Comparison of ENCODE assay signal across 23 cellular contexts in genomic region chr14:50534998-50535397, GRCh38.
"Had no signal": no experiment of that assay in that cellular context is flagged by ENCODE, and none has a peak within 500 bp of the region (broad histone marks: within the 10 kb centered on the region; RNA-seq: fewer than 3 reads in every experiment).

No MANE protein-coding gene starts in this region.

- H3K27ac ChIP-seq: colonic mucosa, esophagus muscularis mucosa, heart right ventricle, left lung, psoas muscle, sigmoid colon, thoracic aorta, upper lobe of right lung, uterus had no signal

- H3K9me3 ChIP-seq: colonic mucosa, esophagus muscularis mucosa, heart right ventricle, left lung, psoas muscle, sigmoid colon, thoracic aorta, transverse colon, upper lobe of right lung, uterus had no signal

- H3K4me1 ChIP-seq: colonic mucosa had no signal

- H3K36me3 ChIP-seq: colonic mucosa, esophagus muscularis mucosa, heart right ventricle, left lung, sigmoid colon, thoracic aorta, transverse colon, upper lobe of right lung, uterus had no signal

- DNase-seq: colonic mucosa; effector memory CD4-positive, alpha-beta T cell; foreskin melanocyte; glutamatergic neuron; heart right ventricle; hippocampal formation; left cardiac atrium; left lung; mesendoderm; midbrain; naive thymus-derived CD4-positive, alpha-beta T cell; nucleus accumbens; psoas muscle; right cardiac atrium; sigmoid colon; stimulated activated CD4-positive, alpha-beta T cell treated with anti-CD3 and anti-CD28 coated beads, Interleukin-2, amount 100 ng/mL, for 24 hours; stimulated activated CD4-positive, alpha-beta T cell treated with anti-CD3 and anti-CD28 coated beads, Interleukin-4, amount 100 ng/mL, for 4 hours; stimulated activated naive CD8-positive, alpha-beta T cell treated with anti-CD3 and anti-CD28 coated beads, Interleukin-15, Interleukin-2, amounts not matched to agents 100 U/mL and 50 U/mL, for 24 hours; transverse colon; upper lobe of right lung; uterus had no signal

- H3K4me3 ChIP-seq: colonic mucosa, esophagus muscularis mucosa, heart right ventricle, left lung, psoas muscle, sigmoid colon, thoracic aorta, transverse colon, upper lobe of right lung, uterus had no signal

- H3K27me3 ChIP-seq: colonic mucosa, esophagus muscularis mucosa, heart right ventricle, left lung, sigmoid colon, transverse colon, upper lobe of right lung, uterus had no signal
